Comparison of ENCODE assay signal across 1 cellular context in the genomic region with DNA sequence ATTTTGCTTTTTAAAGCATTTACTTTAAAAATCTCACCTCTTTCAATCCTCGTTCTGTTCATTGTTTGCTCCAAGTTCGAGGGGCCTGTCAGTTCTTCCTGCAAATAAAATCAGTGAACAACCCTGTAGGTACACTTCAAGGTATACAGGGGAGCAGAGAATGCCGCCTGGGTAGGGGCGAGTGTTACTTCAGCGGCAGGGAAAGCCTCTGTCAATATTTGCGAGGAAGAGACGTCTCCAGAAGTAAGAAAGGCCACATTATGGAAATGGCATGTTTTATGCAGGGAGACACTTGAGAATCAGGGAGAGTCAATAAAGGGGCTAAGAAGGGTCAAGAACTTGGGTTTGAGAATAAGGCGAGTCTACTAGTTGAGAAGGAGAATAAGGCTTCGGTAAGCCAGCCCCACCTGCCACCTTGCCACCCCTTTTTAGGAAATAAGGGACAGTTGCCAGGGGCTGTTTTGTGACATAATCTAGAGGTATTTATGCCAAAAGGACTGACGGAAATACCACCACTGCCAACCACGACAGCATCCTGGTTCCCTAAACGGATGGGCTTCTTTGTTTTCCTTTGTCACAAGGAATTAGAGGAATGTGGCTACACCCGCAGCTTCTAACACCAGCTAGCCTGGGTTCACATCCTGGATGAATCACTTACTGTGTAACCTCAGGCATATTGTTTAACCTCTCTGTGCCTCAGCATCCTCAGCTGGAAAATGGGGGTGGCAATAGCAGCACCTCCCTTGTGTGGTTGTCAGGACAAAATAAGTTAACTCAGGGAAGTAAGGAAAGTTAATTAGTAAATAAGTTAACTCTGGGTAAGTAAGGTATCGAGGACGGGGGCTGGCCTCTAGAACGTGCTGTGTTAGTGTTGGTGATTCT.
TF ChIP-seq lines count a peak whose summit lies in the region.

No MANE protein-coding gene starts in this region.

TF ChIP-seq in H1, 55 proteins besides CTCF, POLR2A, EP300 and RAD21 (continued from another document):
- TF ChIP-seq, protein P1, sequence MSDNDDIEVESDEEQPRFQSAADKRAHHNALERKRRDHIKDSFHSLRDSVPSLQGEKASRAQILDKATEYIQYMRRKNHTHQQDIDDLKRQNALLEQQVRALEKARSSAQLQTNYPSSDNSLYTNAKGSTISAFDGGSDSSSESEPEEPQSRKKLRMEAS (IDR thresholded peaks at IDR 0.05): peak; percentile 63; the same call in 1 of the 2 replicates
- peak; percentile 74 for TF ChIP-seq JUND (IDR thresholded peaks at IDR 0.05; ENCODE audit: low read length)
